Comparison of ENCODE assay signal across 1 cellular context in the genomic region with DNA sequence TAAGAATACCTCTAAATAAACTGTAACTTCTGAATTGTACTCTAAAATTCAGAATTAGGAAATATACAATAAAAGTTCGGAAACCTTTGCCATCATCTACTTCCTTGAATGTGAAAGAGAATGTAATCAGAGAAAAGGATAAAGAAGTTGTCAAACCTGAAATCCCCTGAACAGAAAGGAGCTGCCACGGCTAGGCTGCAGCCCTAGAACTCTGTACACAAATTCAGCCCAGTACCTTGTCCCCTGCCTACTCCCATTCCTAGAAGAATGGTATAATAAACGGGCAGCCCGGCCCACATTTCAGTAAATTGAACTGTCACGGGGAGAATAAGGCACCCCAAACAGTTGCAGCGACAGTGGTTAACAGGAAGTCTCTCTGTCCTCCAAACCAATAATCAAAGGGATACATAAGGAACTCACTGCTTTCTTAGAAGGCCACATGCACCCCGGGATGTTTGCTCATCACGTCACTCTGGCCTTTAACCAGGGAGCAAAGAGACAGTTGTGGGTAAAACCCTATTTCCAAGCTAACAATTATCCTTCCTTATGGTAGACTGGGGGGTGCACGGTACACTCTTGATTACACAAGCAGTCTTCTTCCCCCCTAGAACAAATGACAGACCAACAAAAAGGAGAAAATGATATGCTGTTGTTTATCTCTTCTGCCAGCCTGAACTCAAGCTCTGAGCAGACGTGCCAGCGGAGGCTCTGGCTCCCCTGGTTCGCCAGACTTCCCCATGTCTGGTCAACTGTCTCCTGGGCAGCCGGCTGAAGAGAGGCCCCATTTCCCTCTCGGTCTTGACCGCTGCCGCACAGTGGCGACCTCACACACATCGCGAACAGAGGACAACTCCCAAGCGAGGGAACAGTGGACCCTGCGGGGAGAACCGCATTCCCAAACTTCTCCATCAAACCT.
TF ChIP-seq lines count a peak whose summit lies in the region.

No MANE protein-coding gene starts in this region.

TF ChIP-seq in IMR-90, 13 proteins besides CTCF, POLR2A, EP300 and RAD21:
- TF ChIP-seq, protein P1, sequence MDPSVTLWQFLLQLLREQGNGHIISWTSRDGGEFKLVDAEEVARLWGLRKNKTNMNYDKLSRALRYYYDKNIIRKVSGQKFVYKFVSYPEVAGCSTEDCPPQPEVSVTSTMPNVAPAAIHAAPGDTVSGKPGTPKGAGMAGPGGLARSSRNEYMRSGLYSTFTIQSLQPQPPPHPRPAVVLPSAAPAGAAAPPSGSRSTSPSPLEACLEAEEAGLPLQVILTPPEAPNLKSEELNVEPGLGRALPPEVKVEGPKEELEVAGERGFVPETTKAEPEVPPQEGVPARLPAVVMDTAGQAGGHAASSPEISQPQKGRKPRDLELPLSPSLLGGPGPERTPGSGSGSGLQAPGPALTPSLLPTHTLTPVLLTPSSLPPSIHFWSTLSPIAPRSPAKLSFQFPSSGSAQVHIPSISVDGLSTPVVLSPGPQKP (IDR thresholded peaks at IDR 0.05; ENCODE audit: borderline replicate concordance, low read depth, low read length) = no peak
